ENCODE assay signal across 27 cellular contexts in the genomic region with DNA sequence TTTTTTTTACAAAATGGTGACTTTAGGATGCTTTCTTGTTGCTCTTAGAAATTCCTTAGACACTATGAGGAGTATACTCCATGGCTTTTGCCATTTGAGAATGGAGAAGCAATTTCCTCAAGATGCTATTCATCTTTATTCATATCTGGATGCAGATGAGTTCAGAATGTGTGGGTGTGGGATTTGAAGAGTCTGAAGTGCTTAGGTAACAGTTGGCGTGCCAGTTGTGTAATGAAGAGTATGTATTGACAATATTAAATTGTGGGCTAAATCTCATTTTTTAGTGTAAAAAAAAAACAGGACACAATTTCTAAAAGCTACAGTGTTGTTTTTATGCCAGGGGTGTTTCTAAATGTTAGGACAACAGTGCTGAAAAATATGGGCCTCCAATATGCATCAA.
"Had no signal": no experiment of that assay in that cellular context is flagged by ENCODE, and none has a peak within 500 bp of the region (broad histone marks: within the 10 kb centered on the region; RNA-seq: fewer than 3 reads in every experiment).

No MANE protein-coding gene starts in this region.

- H3K36me3 Mint-ChIP-seq: natural killer cell; neural progenitor cell; stimulated activated naive B cell treated with anti-CD40 and anti-IgM and Interleukin-4, amounts not matched to agents 10 μg/mL and 1 μg/mL and 100 μg/mL, for 72 hours had no signal

- H3K4me1 Mint-ChIP-seq: natural killer cell; neural progenitor cell; stimulated activated effector memory CD8-positive, alpha-beta T cell treated with anti-CD3 and anti-CD28 coated beads, Interleukin-12 subunit alpha, Interleukin-12 subunit beta, amount 100 ng/mL, for 72 hours; stimulated activated naive B cell treated with anti-CD40 and anti-IgM and Interleukin-4, amounts not matched to agents 10 μg/mL and 1 μg/mL and 100 μg/mL, for 72 hours had no signal

- H3K27me3 Mint-ChIP-seq: stimulated activated naive B cell treated with anti-CD40 and anti-IgM and Interleukin-4, amounts not matched to agents 10 μg/mL and 1 μg/mL and 100 μg/mL, for 72 hours; stimulated activated naive CD8-positive, alpha-beta T cell treated with anti-CD3 and anti-CD28 coated beads, Interleukin-15, Interleukin-2, amounts not matched to agents 100 ng/mL and 50 ng/mL, for 24 hours had no signal

- H3K4me3 Mint-ChIP-seq: natural killer cell; nephron; neural progenitor cell; stimulated activated effector memory CD8-positive, alpha-beta T cell treated with anti-CD3 and anti-CD28 coated beads, Interleukin-12 subunit alpha, Interleukin-12 subunit beta, amount 100 ng/mL, for 72 hours; stimulated activated naive B cell treated with anti-CD40 and anti-IgM and Interleukin-4, amounts not matched to agents 10 μg/mL and 1 μg/mL and 100 μg/mL, for 72 hours; stimulated activated naive CD8-positive, alpha-beta T cell treated with anti-CD3 and anti-CD28 coated beads, Interleukin-15, Interleukin-2, amounts not matched to agents 100 ng/mL and 50 ng/mL, for 24 hours had no signal

- H3K9me3 Mint-ChIP-seq: nephron, neural progenitor cell had no signal

- DNase-seq: natural killer cell; occipital lobe; ovary; posterior cingulate gyrus; psoas muscle; right cardiac atrium; right lobe of liver; sigmoid colon; small intestine; stimulated activated CD4-positive, alpha-beta T cell treated with anti-CD3 and anti-CD28 coated beads, Interleukin-15, amount 100 ng/mL, for 24 hours; stimulated activated CD4-positive, alpha-beta T cell treated with anti-CD3 and anti-CD28 coated beads, Interleukin-2, amount 100 ng/mL, for 24 hours; stimulated activated CD4-positive, alpha-beta T cell treated with anti-CD3 and anti-CD28 coated beads, Interleukin-2, amount 100 ng/mL, for 48 hours; stimulated activated CD4-positive, alpha-beta T cell treated with anti-CD3 and anti-CD28 coated beads, Interleukin-4, amount 100 ng/mL, for 24 hours; stimulated activated naive B cell treated with anti-CD40 and anti-IgM and Interleukin-4, amounts not matched to agents 10 μg/mL and 1 μg/mL and 100 μg/mL, for 72 hours; stimulated activated naive CD4-positive, alpha-beta T cell treated with Interleukin-2 at 50 U/mL for 16 hours; stomach; thyroid gland; trophoblast cell; upper lobe of left lung; uterus had no signal

- H3K27ac Mint-ChIP-seq: natural killer cell; nephron; neural progenitor cell; progenitor cell of endocrine pancreas; stimulated activated effector memory CD8-positive, alpha-beta T cell treated with anti-CD3 and anti-CD28 coated beads, Interleukin-12 subunit alpha, Interleukin-12 subunit beta, amount 100 ng/mL, for 72 hours; stimulated activated naive B cell treated with anti-CD40 and anti-IgM and Interleukin-4, amounts not matched to agents 10 μg/mL and 1 μg/mL and 100 μg/mL, for 72 hours; stimulated activated naive CD8-positive, alpha-beta T cell treated with anti-CD3 and anti-CD28 coated beads, Interleukin-15, Interleukin-2, amounts not matched to agents 100 ng/mL and 50 ng/mL, for 24 hours had no signal

- H3K4me3 ChIP-seq: neural progenitor cell, ovary, psoas muscle, right lobe of liver, sigmoid colon, stomach, thoracic aorta, thyroid gland, tibial nerve, upper lobe of left lung, uterus had no signal

- ATAC-seq: natural killer cell; psoas muscle; right cardiac atrium; right lobe of liver; stimulated activated effector memory CD8-positive, alpha-beta T cell treated with anti-CD3 and anti-CD28 coated beads, Interleukin-12 subunit alpha, Interleukin-12 subunit beta, amount 100 ng/mL, for 72 hours; stimulated activated naive B cell treated with anti-CD40 and anti-IgM and Interleukin-4, amounts not matched to agents 10 μg/mL and 1 μg/mL and 100 μg/mL, for 72 hours had no signal
